12 cellular contexts compared by ENCODE assay signal in the genomic region with DNA sequence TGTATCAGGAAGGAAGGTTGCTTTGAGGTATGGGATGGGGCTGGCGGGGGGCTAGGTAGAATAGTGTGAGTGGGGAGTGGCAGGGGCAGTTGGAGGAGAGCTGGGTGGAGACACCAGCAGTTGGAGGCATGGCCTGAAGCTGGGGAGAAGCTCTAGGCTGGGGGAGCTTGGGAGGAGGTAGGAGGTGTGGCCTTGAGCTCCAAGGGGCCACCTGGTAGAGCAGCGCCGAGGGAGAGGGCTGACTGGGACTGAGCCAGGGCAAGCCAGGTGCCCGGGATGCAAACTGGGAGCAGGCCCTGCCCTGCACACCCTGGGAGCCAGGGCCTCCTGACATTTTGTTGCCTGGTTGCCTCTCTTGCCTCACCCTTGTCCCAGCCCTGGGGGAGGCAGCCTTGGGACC.
"Had no signal": no experiment of that assay in that cellular context is flagged by ENCODE, and none has a peak within 500 bp of the region (broad histone marks: within the 10 kb centered on the region; RNA-seq: fewer than 3 reads in every experiment).

No MANE protein-coding gene starts in this region.

- H3K4me1 ChIP-seq: tibial artery, uterus had no signal

- ATAC-seq: activated CD4-positive, CD25-positive, alpha-beta regulatory T cell treated with anti-CD3 and anti-CD28 coated beads, Interleukin-2, amount 50 U/mL, for 24 hours had no signal

- H3K4me3 ChIP-seq: lung, tibial artery, uterus had no signal

- H3K27me3 ChIP-seq: uterus had no signal

- H3K27ac ChIP-seq: brain microvascular endothelial cell, neutrophil, tibial artery, uterus had no signal

- DNase-seq: activated effector memory CD4-positive, alpha-beta T cell treated with anti-CD3 and anti-CD28 coated beads, Interleukin-2, amount 50 U/mL, for 16 hours; activated T-cell treated with anti-CD3 and anti-CD28 coated beads, Interleukin-2, amount 50 U/mL, for 24 hours; brain microvascular endothelial cell; hippocampal formation; kidney glomerular epithelial cell; naive B cell; stimulated activated CD4-positive, alpha-beta T cell treated with anti-CD3 and anti-CD28 coated beads, Interleukin-2, amount 100 ng/mL, for 48 hours; tibial artery; uterus had no signal

- H3K36me3 ChIP-seq: brain microvascular endothelial cell, neutrophil, uterus had no signal

- H3K9me3 ChIP-seq: neutrophil had no signal
